Comparison of ENCODE assay signal across 20 cellular contexts in genomic region chr1:93222987-93223675, GRCh38. TPM values are rescaled to one million over a fixed set of nuclear protein-coding genes. Genes with fewer than 3 reads are reported as not detected.
DNase-seq lines count a peak whose midpoint lies in the region; ATAC-seq and TF ChIP-seq lines count a peak whose summit lies in the region.
"Had no signal": no experiment of that assay in that cellular context is flagged by ENCODE, and none has a peak within 500 bp of the region (broad histone marks: within the 10 kb centered on the region; RNA-seq: fewer than 3 reads in every experiment).

No MANE protein-coding gene starts in this region.

- H3K4me2 ChIP-seq in mammary epithelial cell (ENCODE audit: insufficient read depth, low read depth, low read length) = peak overlapping the region; percentile 15

- H3K4me1 ChIP-seq in mammary epithelial cell (ENCODE audit: insufficient read depth, low read length) (no peaks in the 10 kb centered on the region), breast epithelium (no peaks in the 10 kb centered on the region), psoas muscle (no peaks in the 10 kb centered on the region)
- H3K4me1 ChIP-seq: SJCRH30 had no signal

- ATAC-seq in WTC11 (no peak), left cardiac atrium (no peak), psoas muscle (no peak)
- ATAC-seq: Right ventricle myocardium inferior had no signal

- H3K9ac ChIP-seq in mammary epithelial cell (ENCODE audit: insufficient read depth, low read length) = no peak overlapping the region

- CTCF ChIA-PET in mammary epithelial cell (lab: Charles Lee; ENCODE audit: low non-redundant PET) = no interaction called here
- CTCF ChIA-PET in WTC11 (lab: Charles Lee) = no interaction called here
- CTCF ChIA-PET in GM10248 (lab: Yijun Ruan, JAX) = interaction anchor here (1.5 to 1.7 kb wide), 3 partner anchors 11 to 180 kb away, joined by 3 read pairs; no protein-coding TSS in a partner anchor

- H3K9me3 Mint-ChIP-seq in WTC11 = peaks cover 19% of the 10 kb centered on the region
- H3K9me3 Mint-ChIP-seq: HFFc6 had no signal

- POLR2A ChIA-PET in WTC11 (lab: Charles Lee) = no interaction called here
- POLR2A ChIA-PET in GM10248 (lab: Yijun Ruan, JAX) = no interaction called here

- no peaks in the 10 kb centered on the region for H3K4me1 Mint-ChIP-seq in WTC11

- DNase-seq in mammary epithelial cell (peak; percentile 35), breast epithelium (ENCODE audit: low spot score in 2 of 2) (no peak), WTC11 (ENCODE audit: low spot score) (no peak), iris pigment epithelial cell (ENCODE audit: low read depth) (peak; percentile 12), left cardiac atrium (no peak), GM10248 (ENCODE audit: extremely low spot score) (no peak), psoas muscle (no peak)
- DNase-seq: Calu3, DMS79 treated with DMSO at 0.1 percent for 48 hours, HFFc6, Karpas-422, NCI-H1092 treated with DMSO at 0.1 percent for 48 hours, NCI-H146, NCI-H1930, NCI-H2107, NCI-H524, NCI-H774, SJCRH30 had no signal

- H3K4me3 ChIP-seq in mammary epithelial cell (replicated peaks in 1 of 3; ENCODE audit: insufficient read depth in 1 of 3, low read depth in 2 of 3, low read length in 3 of 3) (no peak overlapping the region), breast epithelium (no peak overlapping the region), psoas muscle (no peak overlapping the region)
- H3K4me3 ChIP-seq: HAP-1, SJCRH30 had no signal

- BruUV-seq in mammary epithelial cell (replicated peaks; lab: Mats Ljungman, UMichigan) = no TSS peak

- intact Hi-C loops in mammary epithelial cell (cut with micrococcal nuclease) (no loop called here), breast epithelium (cut with DNase I; ENCODE audit: low total_unique reads) (no loop called here), left cardiac atrium (cut with DNase I) (no loop called here), psoas muscle (cut with DNase I) (no loop called here)

- dilution Hi-C loops in mammary epithelial cell (cut with HindIII; ENCODE audit: low sequenced_read_pairs) = no loop called here

- H3K27me3 ChIP-seq in mammary epithelial cell (ENCODE audit: insufficient read depth, low read length) (no peaks in the 10 kb centered on the region), breast epithelium (no peaks in the 10 kb centered on the region), psoas muscle (ENCODE audit: insufficient read depth in 3 of 3, low read length in 2 of 3) (no peaks in the 10 kb centered on the region)
- H3K27me3 ChIP-seq: SJCRH30 had no signal

- H3K36me3 ChIP-seq in mammary epithelial cell (ENCODE audit: insufficient read depth, low read length) = peaks cover 25% of the 10 kb centered on the region
- no peaks in the 10 kb centered on the region for H3K36me3 ChIP-seq in breast epithelium
- H3K36me3 ChIP-seq in psoas muscle (ENCODE audit: insufficient read depth in 1 of 2, low read depth in 1 of 2) = peaks cover 0 to 26% of the 10 kb centered on the region in 2 donors

- no peak overlapping the region for H3K4me3 Mint-ChIP-seq in WTC11
- H3K4me3 Mint-ChIP-seq: HFFc6 had no signal

- H4K20me1 ChIP-seq in mammary epithelial cell (ENCODE audit: insufficient read depth, low read length) = no peaks in the 10 kb centered on the region

- WGBS in mammary epithelial cell (ENCODE audit: low coverage, missing lambda C conversion rate) = 100% methylated on average over 2 of the region's 2 CpGs
- WGBS in psoas muscle, 3 donors = 90 to 99% (median 95%) methylated on average over 2 of the region's 2 CpGs

- H3K27me3 Mint-ChIP-seq in WTC11 (ENCODE audit: low read depth) = no peaks in the 10 kb centered on the region

- H3K9me3 ChIP-seq in mammary epithelial cell (replicated peaks; ENCODE audit: insufficient read depth, low read length) = no peaks in the 10 kb centered on the region
- H3K9me3 ChIP-seq in breast epithelium = no peaks in the 10 kb centered on the region
- H3K9me3 ChIP-seq in psoas muscle = no peaks in the 10 kb centered on the region
- H3K9me3 ChIP-seq: HAP-1, SJCRH30 had no signal

- H3K27ac ChIP-seq in mammary epithelial cell (ENCODE audit: insufficient read depth, low read depth, low read length) (peak overlapping the region; percentile 11), breast epithelium (no peak overlapping the region), psoas muscle (no peak overlapping the region)
- H3K27ac ChIP-seq: SJCRH30 had no signal

- H3K36me3 Mint-ChIP-seq in WTC11 = peaks cover 58% of the 10 kb centered on the region

- peak overlapping the region; percentile 57; the same call in 1 of the 2 replicates for H3K27ac Mint-ChIP-seq in WTC11
- H3K27ac Mint-ChIP-seq: HFFc6 had no signal

- H3K79me2 ChIP-seq in mammary epithelial cell (ENCODE audit: insufficient read depth, low read length) = no peaks in the 10 kb centered on the region

- in situ Hi-C loops in mammary epithelial cell (cut with MboI; ENCODE audit: low sequenced_read_pairs in 2 of 2) = no loop called here

- TF ChIP-seq CTCF in mammary epithelial cell (conservative IDR thresholded peaks at IDR 0.05 in 1 of 2, IDR thresholded peaks at IDR 0.05 in 1 of 2; ENCODE audit: extremely low read depth in 1 of 2, insufficient read depth in 1 of 2, low read depth in 1 of 2, low read length in 2 of 2) = no peak
- TF ChIP-seq CTCF in breast epithelium (IDR thresholded peaks at IDR 0.05) = no peak
- no peak for TF ChIP-seq CTCF in WTC11 (IDR thresholded peaks at IDR 0.05)
- no peak for TF ChIP-seq CTCF in GM10248 (IDR thresholded peaks at IDR 0.05; ENCODE audit: control extremely low read depth, extremely low read depth, low read depth, missing control alignments)
- no peak for TF ChIP-seq CTCF in psoas muscle (IDR thresholded peaks at IDR 0.05)

- TF ChIP-seq POLR2A in breast epithelium (IDR thresholded peaks at IDR 0.05) = no peak

- H2AFZ ChIP-seq in mammary epithelial cell (ENCODE audit: low read depth, low read length) = no peak overlapping the region

TF ChIP-seq in WTC11, 78 proteins besides CTCF, POLR2A, EP300 and RAD21 (continues in another document):
- TF ChIP-seq ZNF138 (CRISPR knock-in tag; conservative IDR thresholded peaks at IDR 0.05) (no peak), E2F5 (CRISPR knock-in tag; IDR thresholded peaks at IDR 0.05) (no peak), STAT6 (CRISPR knock-in tag; conservative IDR thresholded peaks at IDR 0.05; ENCODE audit: low read depth) (no peak), NR2C2 (CRISPR knock-in tag; IDR thresholded peaks at IDR 0.05) (no peak), GABPB1 (CRISPR knock-in tag; IDR thresholded peaks at IDR 0.05) (no peak), CBFB (CRISPR knock-in tag; IDR thresholded peaks at IDR 0.05; ENCODE audit: low read depth) (no peak), ZNF671 (CRISPR knock-in tag; IDR thresholded peaks at IDR 0.05) (no peak), TEAD4 (CRISPR knock-in tag; IDR thresholded peaks at IDR 0.05) (no peak), FOXK1 (CRISPR knock-in tag; IDR thresholded peaks at IDR 0.05) (no peak), EMX1 (CRISPR knock-in tag; IDR thresholded peaks at IDR 0.05) (no peak), ZBTB43 (CRISPR knock-in tag; IDR thresholded peaks at IDR 0.05) (no peak), CREM (CRISPR knock-in tag; IDR thresholded peaks at IDR 0.05) (no peak)

RNA-seq across cellular contexts. Expression of gene CCDC18, which starts 42.6 kb away (rescaled TPM):
- total RNA-seq in mammary epithelial cell = 10 to 100 TPM in 1 of 2 donors, 1 to 10 TPM in 1; 4.2 to 16.5 TPM
- polyA plus RNA-seq in mammary epithelial cell = 6.9 TPM
- polyA minus RNA-seq in mammary epithelial cell = 24.2 TPM
- 10 to 100 TPM in 1 of 3 donors, 1 to 10 TPM in 2; 4.1 to 10.5 (median 9.4) TPM for total RNA-seq in breast epithelium
- total RNA-seq in WTC11 (2021) = 21.3 to 24.9 TPM (median 23.0 TPM) in 3 replicates
- total RNA-seq in left cardiac atrium = 1 to 10 TPM; 3.1 to 3.7 TPM
- total RNA-seq in psoas muscle = 1 to 10 TPM; 3.1 to 4.6 (median 3.8) TPM
- polyA plus RNA-seq in psoas muscle = 1 to 10 TPM; 3.9 to 4.5 (median 4.0) TPM

RNA-seq across cellular contexts. Expression of gene TMED5, which starts 42.9 kb away (rescaled TPM):
- total RNA-seq in mammary epithelial cell = 10 to 100 TPM; 50.5 to 61.5 TPM
- polyA plus RNA-seq in mammary epithelial cell = 31.7 TPM
- 20.5 TPM for polyA minus RNA-seq in mammary epithelial cell
- 10 to 100 TPM; 89.1 to 98.3 (median 97.0) TPM for total RNA-seq in breast epithelium
- total RNA-seq in WTC11 (2021) = 25.1 to 28.5 TPM (median 25.6 TPM) in 3 replicates
- 10 to 100 TPM; 54.5 to 81.9 TPM for total RNA-seq in left cardiac atrium
- total RNA-seq in psoas muscle = 10 to 100 TPM; 38.6 to 89.0 (median 64.6) TPM
- polyA plus RNA-seq in psoas muscle = 10 to 100 TPM; 37.9 to 92.2 (median 65.6) TPM

Comparison
In these comparisons a context has a peak if more than half of its experiments do, and no peak if none do; other contexts are left out.
1. DNase-seq: peak in mammary epithelial cell (single experiment) and iris pigment epithelial cell (single experiment); none in breast epithelium (0 of 2), WTC11 (single experiment), left cardiac atrium (single experiment), GM10248 (single experiment) and psoas muscle (0 of 2).